8 cellular contexts compared by ENCODE assay signal in genomic region chr14:54881761-54882401, GRCh38. TPM values are rescaled to one million over a fixed set of nuclear protein-coding genes. Genes with fewer than 3 reads are reported as not detected.
DNase-seq lines count a peak whose midpoint lies in the region; TF ChIP-seq lines count a peak whose summit lies in the region.

No MANE protein-coding gene starts in this region.

- H3K9me3 ChIP-seq in HEK293 (ENCODE audit: control insufficient read depth, insufficient read depth, low read depth, low read length) = no peaks in the 10 kb centered on the region

- peaks cover under 1% of the 10 kb centered on the region; the same call in 1 of the 2 replicates for H3K4me1 ChIP-seq in HEK293 (ENCODE audit: control insufficient read depth, insufficient read depth, low read length)

- H3K4me3 ChIP-seq in HEK293 (ENCODE audit: low read depth, low read length) = no peak overlapping the region

- intact Hi-C loops in posterior vena cava (cut with DNase I) = loop anchor here in 1 of 2 donors (10.0 kb wide), 1 partner anchor 47 kb away; no protein-coding TSS in a partner anchor

- CTCF ChIA-PET in HEK293 (lab: Yijun Ruan, JAX) = interaction anchor here (0.7 kb wide), 1 partner anchor 108 kb away, joined by 3 read pairs; no protein-coding TSS in a partner anchor

- POLR2A ChIA-PET in HEK293 (lab: Yijun Ruan, JAX) = no interaction called here

- H3K27ac ChIP-seq in HEK293 (ENCODE audit: extremely low read depth, low read depth, low read length) (no peak overlapping the region), epithelial cell of prostate (peak overlapping the region; percentile 14)

- in situ Hi-C loops in GM13977 (cut with MboI; ENCODE audit: low pct_unique_long_range_greater_than_20kb, low sequenced_read_pairs, unreplicated experiment) = no loop called here

- TF ChIP-seq CTCF in GM13977 (IDR thresholded peaks at IDR 0.05; ENCODE audit: extremely low read depth, insufficient read depth, missing control alignments) (no peak), HEK293 (tag by site-specific recombination; IDR thresholded peaks at IDR 0.05) (no peak)

- no peaks in the 10 kb centered on the region for H3K36me3 ChIP-seq in HEK293 (ENCODE audit: control insufficient read depth in 2 of 2, insufficient read depth in 1 of 2, low read length in 2 of 2)

- DNase-seq in GM13977 (ENCODE audit: low spot score) (peak; percentile 57), OCI-M1 (lab: John Stamatoyannopoulos, UW) (peak; percentile 83), epithelial cell of prostate (ENCODE audit: low read depth, low spot score) (no peak), pons (ENCODE audit: low spot score) (peak; percentile 53), NCI-H748 treated with DMSO at 0.1 percent for 48 hours (lab: John Stamatoyannopoulos, UW) (no peak), NCI-H510A (lab: John Stamatoyannopoulos, UW) (no peak), posterior vena cava (ENCODE audit: low spot score) (no peak)

TF ChIP-seq in HEK293, 187 proteins besides CTCF, POLR2A, EP300 and RAD21:
- TF ChIP-seq ZBTB17 (tag by site-specific recombination; IDR thresholded peaks at IDR 0.05) (peak; percentile 44; the same call in 1 of the 2 replicates), ZBTB8A (tag by site-specific recombination; IDR thresholded peaks at IDR 0.05) (no peak)

RNA-seq across cellular contexts. Expression of gene GCH1, which starts 20.7 kb away (rescaled TPM):
- 1 to 10 TPM; 6.9 to 9.3 TPM for total RNA-seq in posterior vena cava

Comparison
In these comparisons a context has a peak if more than half of its experiments do, and no peak if none do; other contexts are left out.
1. DNase-seq: peak in GM13977 (single experiment), OCI-M1 (single experiment) and pons (single experiment); none in epithelial cell of prostate (single experiment), NCI-H748 treated with DMSO at 0.1 percent for 48 hours (single experiment), NCI-H510A (single experiment) and posterior vena cava (single experiment).